30 cellular contexts compared by ENCODE assay signal in genomic region chr6:15001511-15001910, GRCh38.
"Had no signal": no experiment of that assay in that cellular context is flagged by ENCODE, and none has a peak within 500 bp of the region (broad histone marks: within the 10 kb centered on the region; RNA-seq: fewer than 3 reads in every experiment).

No MANE protein-coding gene starts in this region.

- H3K4me1 Mint-ChIP-seq: activated CD4-positive, alpha-beta T cell treated with anti-CD3 and anti-CD28 coated beads for 36 hours; activated CD8-positive, alpha-beta memory T cell treated with anti-CD3 and anti-CD28 coated beads, Interleukin-2, amount 10 ng/mL, durations not matched to agents 7 days and 5 days; immature natural killer cell; naive B cell had no signal

- H3K27me3 ChIP-seq: body of pancreas, heart left ventricle, pancreas, sigmoid colon, suprapubic skin, tibial nerve had no signal

- H3K27me3 Mint-ChIP-seq: activated CD4-positive, alpha-beta T cell treated with anti-CD3 and anti-CD28 coated beads for 36 hours; activated CD8-positive, alpha-beta memory T cell treated with anti-CD3 and anti-CD28 coated beads, Interleukin-2, amount 10 ng/mL, durations not matched to agents 7 days and 5 days; naive B cell had no signal

- H3K4me3 ChIP-seq: body of pancreas, heart left ventricle, pancreas, prostate gland, sigmoid colon, smooth muscle cell, suprapubic skin, tibial nerve had no signal

- H3K9me3 Mint-ChIP-seq: activated naive CD4-positive, alpha-beta T cell treated with anti-CD3 and anti-CD28 coated beads, Interleukin-2, amount 50 U/mL, for 72 hours; activated T-helper 2 cell treated with anti-CD3 and anti-CD28 coated beads, Interferon-gamma antibody, Interleukin-2, Interleukin-4, amounts not matched to agents 10 μg/mL and 5 μg/mL and 100 μg/mL, durations not matched to agents 14 hours and 24 hours and 36 hours; immature natural killer cell; mesothelial cell of epicardium; naive B cell; T-helper 2 cell treated with Interferon-gamma antibody and Interleukin-4, amounts not matched to agents 5 μg/mL and 100 μg/mL, for 36 hours had no signal

- DNase-seq: activated CD4-positive, alpha-beta T cell treated with anti-CD3 and anti-CD28 coated beads for 36 hours; activated CD4-positive, CD25-positive, alpha-beta regulatory T cell; activated CD8-positive, alpha-beta memory T cell treated with anti-CD3 and anti-CD28 coated beads, Interleukin-2, amount 10 ng/mL, durations not matched to agents 7 days and 5 days; activated CD8-positive, alpha-beta T cell treated with anti-CD3 and anti-CD28 coated beads, Interleukin-2, amount 10 ng/mL, durations not matched to agents 7 days and 5 days; activated T-cell treated with anti-CD3 and anti-CD28 coated beads, Interleukin-2, amount 50 U/mL, for 48 hours; anterior cingulate cortex; body of pancreas; dermis blood vessel endothelial cell; effector CD4-positive, alpha-beta T cell; heart left ventricle; hypothalamus; immature natural killer cell; kidney; left colon; mammary epithelial cell; naive B cell; pancreas; retina; sigmoid colon; stimulated activated CD4-positive, alpha-beta T cell treated with anti-CD3 and anti-CD28 coated beads, Interleukin-1b, Interleukin-23, amount 100 ng/mL, for 48 hours; stimulated activated naive CD4-positive, alpha-beta T cell had no signal

- H3K4me3 Mint-ChIP-seq: activated CD4-positive, alpha-beta T cell treated with anti-CD3 and anti-CD28 coated beads for 36 hours; activated CD8-positive, alpha-beta memory T cell treated with anti-CD3 and anti-CD28 coated beads, Interleukin-2, amount 10 ng/mL, durations not matched to agents 7 days and 5 days; activated CD8-positive, alpha-beta T cell treated with anti-CD3 and anti-CD28 coated beads, Interleukin-2, amount 10 ng/mL, durations not matched to agents 7 days and 5 days; immature natural killer cell; mesothelial cell of epicardium; naive B cell; T-helper 2 cell treated with Interferon-gamma antibody and Interleukin-4, amounts not matched to agents 5 μg/mL and 100 μg/mL, for 36 hours had no signal

- ATAC-seq: activated CD4-positive, alpha-beta T cell treated with anti-CD3 and anti-CD28 coated beads for 36 hours; activated CD8-positive, alpha-beta memory T cell treated with anti-CD3 and anti-CD28 coated beads, Interleukin-2, amount 10 ng/mL, durations not matched to agents 7 days and 5 days; activated CD8-positive, alpha-beta T cell treated with anti-CD3 and anti-CD28 coated beads, Interleukin-2, amount 10 ng/mL, durations not matched to agents 7 days and 5 days; activated naive CD4-positive, alpha-beta T cell treated with anti-CD3 and anti-CD28 coated beads, Interleukin-2, amount 50 U/mL, for 72 hours; body of pancreas; heart left ventricle; left colon; pancreas had no signal

- H3K4me1 ChIP-seq: body of pancreas, heart left ventricle, pancreas, prostate gland, sigmoid colon, tibial nerve had no signal

- H3K9me3 ChIP-seq: body of pancreas, heart left ventricle, pancreas, prostate gland, sigmoid colon, suprapubic skin, tibial nerve had no signal

- H3K36me3 ChIP-seq: heart left ventricle, pancreas, prostate gland, sigmoid colon, suprapubic skin, tibial nerve had no signal

- H3K27ac ChIP-seq: body of pancreas, epithelial cell of prostate, heart left ventricle, pancreas, prostate gland, sigmoid colon, suprapubic skin, tibial nerve had no signal

- H3K36me3 Mint-ChIP-seq: activated CD8-positive, alpha-beta memory T cell treated with anti-CD3 and anti-CD28 coated beads, Interleukin-2, amount 10 ng/mL, durations not matched to agents 7 days and 5 days; activated naive CD4-positive, alpha-beta T cell treated with anti-CD3 and anti-CD28 coated beads, Interleukin-2, amount 50 U/mL, for 72 hours; immature natural killer cell; mesothelial cell of epicardium; naive B cell had no signal

- H3K27ac Mint-ChIP-seq: activated CD4-positive, alpha-beta T cell treated with anti-CD3 and anti-CD28 coated beads for 36 hours; activated CD8-positive, alpha-beta memory T cell treated with anti-CD3 and anti-CD28 coated beads, Interleukin-2, amount 10 ng/mL, durations not matched to agents 7 days and 5 days; activated CD8-positive, alpha-beta T cell treated with anti-CD3 and anti-CD28 coated beads, Interleukin-2, amount 10 ng/mL, durations not matched to agents 7 days and 5 days; activated naive CD4-positive, alpha-beta T cell treated with anti-CD3 and anti-CD28 coated beads, Interleukin-2, amount 50 U/mL, for 72 hours; activated T-helper 2 cell treated with anti-CD3 and anti-CD28 coated beads, Interferon-gamma antibody, Interleukin-2, Interleukin-4, amounts not matched to agents 10 μg/mL and 5 μg/mL and 100 μg/mL, durations not matched to agents 14 hours and 24 hours and 36 hours; immature natural killer cell; mesothelial cell of epicardium; naive B cell; T-helper 2 cell treated with Interferon-gamma antibody and Interleukin-4, amounts not matched to agents 5 μg/mL and 100 μg/mL, for 36 hours had no signal
